In genomic region chr22:43798492-43798891, GRCh38 we compare ENCODE assay signal across 20 cellular contexts. TPM values are rescaled to one million over a fixed set of nuclear protein-coding genes. Genes with fewer than 3 reads are reported as not detected.
DNase-seq lines count a peak whose midpoint lies in the region; ATAC-seq and TF ChIP-seq lines count a peak whose summit lies in the region.
"Had no signal": no experiment of that assay in that cellular context is flagged by ENCODE, and none has a peak within 500 bp of the region (broad histone marks: within the 10 kb centered on the region; RNA-seq: fewer than 3 reads in every experiment).

No MANE protein-coding gene starts in this region.

- no peaks in the 10 kb centered on the region for H3K4me1 Mint-ChIP-seq in osteocyte (ENCODE audit: unreplicated experiment)
- H3K4me1 Mint-ChIP-seq: neural crest cell had no signal

- no peak overlapping the region for H3K27ac Mint-ChIP-seq in osteocyte (ENCODE audit: unreplicated experiment)
- H3K27ac Mint-ChIP-seq: CD8-positive, alpha-beta T cell; effector memory CD8-positive, alpha-beta T cell had no signal

- peaks cover 1% of the 10 kb centered on the region for H3K36me3 Mint-ChIP-seq in osteocyte (ENCODE audit: unreplicated experiment)
- H3K36me3 Mint-ChIP-seq: CD8-positive, alpha-beta T cell had no signal

- no peaks in the 10 kb centered on the region for H3K9me3 ChIP-seq in OCI-LY3 (ENCODE audit: insufficient read depth, low read length)

- peaks cover 11% of the 10 kb centered on the region for H3K4me1 ChIP-seq in OCI-LY3 (ENCODE audit: low read length)
- H3K4me1 ChIP-seq: right atrium auricular region had no signal

- DNase-seq in osteocyte (ENCODE audit: extremely low spot score, unreplicated experiment): peak; percentile 38
- DNase-seq in SKM-1 (lab: John Stamatoyannopoulos, UW; ENCODE audit: unreplicated experiment): no peak
- no peak for DNase-seq in RKO (ENCODE audit: low spot score)
- DNase-seq in Ammon's horn (ENCODE audit: low spot score): no peak
- DNase-seq: activated CD4-positive, alpha-beta T cell treated with anti-CD3 and anti-CD28 coated beads for 4 hours; CD8-positive, alpha-beta T cell; central memory CD4-positive, alpha-beta T cell; effector memory CD8-positive, alpha-beta T cell; foreskin melanocyte; NCI-H1436; NCI-H510A treated with DMSO at 0.1 percent for 48 hours; stimulated activated CD4-positive, alpha-beta T cell treated with anti-CD3 and anti-CD28 coated beads, Interleukin-1b, Interleukin-23, amount 100 ng/mL, for 48 hours; trophoblast cell had no signal

- H3K79me2 ChIP-seq in OCI-LY3 (ENCODE audit: low read length): no peaks in the 10 kb centered on the region

- H3K27ac ChIP-seq in OCI-LY3 (ENCODE audit: low read length): no peak overlapping the region
- H3K27ac ChIP-seq: right atrium auricular region had no signal

- no peak for TF ChIP-seq CTCF in OCI-LY3 (IDR thresholded peaks at IDR 0.05; ENCODE audit: low read depth, low read length)
- no peak for TF ChIP-seq CTCF in osteocyte (IDR thresholded peaks at IDR 0.05)

- H3K36me3 ChIP-seq in OCI-LY3 (replicated peaks; ENCODE audit: low read depth, low read length): no peaks in the 10 kb centered on the region
- H3K36me3 ChIP-seq: right atrium auricular region had no signal

- peaks cover 20% of the 10 kb centered on the region for H3K27me3 Mint-ChIP-seq in osteocyte (ENCODE audit: unreplicated experiment)

- H3K9me3 Mint-ChIP-seq in osteocyte (ENCODE audit: unreplicated experiment): peaks cover 11% of the 10 kb centered on the region

- peak overlapping the region; percentile 2; the same call in 1 of the 2 replicates for H3K4me2 ChIP-seq in OCI-LY3 (ENCODE audit: low read length)

- H3K4me3 ChIP-seq in OCI-LY3 (ENCODE audit: low read length): no peak overlapping the region
- H3K4me3 ChIP-seq: K562, right atrium auricular region had no signal

- H3K27me3 ChIP-seq in OCI-LY3 (ENCODE audit: low read depth, low read length): peaks cover 40% of the 10 kb centered on the region
- H3K27me3 ChIP-seq: right atrium auricular region had no signal

- H4K20me1 ChIP-seq in OCI-LY3 (ENCODE audit: insufficient read depth, low read length): no peaks in the 10 kb centered on the region

- no peak overlapping the region for H3K9ac ChIP-seq in OCI-LY3 (ENCODE audit: low read length)

- H3K4me3 Mint-ChIP-seq in osteocyte (ENCODE audit: unreplicated experiment): no peak overlapping the region
- H3K4me3 Mint-ChIP-seq: CD8-positive, alpha-beta T cell; effector memory CD8-positive, alpha-beta T cell; neural crest cell had no signal

- no peak overlapping the region for H2AFZ ChIP-seq in OCI-LY3 (ENCODE audit: low read depth, low read length)

- ATAC-seq in GM18861 (IDR thresholded peaks at IDR 0.05; ENCODE audit: unreplicated experiment) (peak; percentile 56), GM21737 (IDR thresholded peaks at IDR 0.05; ENCODE audit: unreplicated experiment) (peak; percentile 66)
- ATAC-seq: CD8-positive, alpha-beta T cell; effector memory CD8-positive, alpha-beta T cell; K562 had no signal

RNA-seq across cellular contexts. Expression of gene EFCAB6, which starts 13.6 kb away (rescaled TPM):
- 1.4 and 1.5 TPM in 2 replicates for total RNA-seq in osteocyte
- total RNA-seq: K562; T-helper 1 cell treated with Interleukin-12 subunit alpha and Interleukin-12 subunit beta and Interleukin-4 antibody, amounts not matched to agents 30 ng/mL and 1 ng/mL, for 36 hours had no signal
